In genomic region chr11:9756461-9756860, GRCh38 we compare ENCODE assay signal across 13 cellular contexts.
A peak's percentile ranks its signal among the peaks of the same experiment; 100 is the strongest.
DNase-seq lines count a peak whose midpoint lies in the region; ATAC-seq and TF ChIP-seq lines count a peak whose summit lies in the region.
"Had no signal": no experiment of that assay in that cellular context is flagged by ENCODE, and none has a peak within 500 bp of the region (broad histone marks: within the 10 kb centered on the region; RNA-seq: fewer than 3 reads in every experiment).

No MANE protein-coding gene starts in this region.

- no peaks in the 10 kb centered on the region for H3K9me3 Mint-ChIP-seq in activated CD4-positive, alpha-beta T cell treated with anti-CD3 and anti-CD28 coated beads, Interleukin-2, amount 10 ng/mL, durations not matched to agents 24 days and 14 days
- H3K9me3 Mint-ChIP-seq in naive B cell = no peaks in the 10 kb centered on the region
- H3K9me3 Mint-ChIP-seq: activated naive CD4-positive, alpha-beta T cell treated with anti-CD3 and anti-CD28 coated beads for 36 hours had no signal

- no peak for DNase-seq in activated CD4-positive, alpha-beta T cell treated with anti-CD3 and anti-CD28 coated beads, Interleukin-2, amount 10 ng/mL, durations not matched to agents 24 days and 14 days
- DNase-seq in activated CD4-positive, alpha-beta T cell treated with anti-CD3 and anti-CD28 coated beads for 1 hour = no peak
- DNase-seq in breast epithelium (ENCODE audit: low spot score in 2 of 2) = no peak
- no peak for DNase-seq in naive B cell
- DNase-seq in vagina (ENCODE audit: extremely low spot score in 2 of 2) = no peak
- no peak for DNase-seq in stimulated activated CD4-positive, alpha-beta T cell treated with anti-CD3 and anti-CD28 coated beads, Interleukin-2, amount 100 ng/mL, for 24 hours
- no peak for DNase-seq in stimulated activated CD4-positive, alpha-beta T cell treated with anti-CD3 and anti-CD28 coated beads, Interleukin-15, amount 100 ng/mL, for 24 hours
- DNase-seq: activated CD8-positive, alpha-beta memory T cell treated with anti-CD3 and anti-CD28 coated beads, Interleukin-2, amount 10 ng/mL, durations not matched to agents 7 days and 5 days; activated naive CD4-positive, alpha-beta T cell treated with anti-CD3 and anti-CD28 coated beads for 36 hours; GM23248; NCI-H1092 treated with DMSO at 0.1 percent for 48 hours; transverse colon had no signal

- ATAC-seq in naive B cell (ENCODE audit: low read depth in 2 of 2) (peak; percentile 15 to 17), GM21528 (IDR thresholded peaks at IDR 0.05; ENCODE audit: low FRiP score, unreplicated experiment) (no peak)
- ATAC-seq: activated CD8-positive, alpha-beta memory T cell treated with anti-CD3 and anti-CD28 coated beads, Interleukin-2, amount 10 ng/mL, durations not matched to agents 7 days and 5 days had no signal

- H3K27me3 ChIP-seq in breast epithelium = no peaks in the 10 kb centered on the region
- no peaks in the 10 kb centered on the region for H3K27me3 ChIP-seq in vagina
- H3K27me3 ChIP-seq: transverse colon had no signal

- no peaks in the 10 kb centered on the region for H3K36me3 ChIP-seq in breast epithelium
- peaks cover 0 to 3% of the 10 kb centered on the region in 2 donors for H3K36me3 ChIP-seq in vagina

- TF ChIP-seq CTCF in breast epithelium (IDR thresholded peaks at IDR 0.05) = no peak
- no peak for TF ChIP-seq CTCF in vagina (IDR thresholded peaks at IDR 0.05)

- peaks cover 0 to 22% of the 10 kb centered on the region in 2 donors for H3K4me1 ChIP-seq in breast epithelium
- peaks cover 72% of the 10 kb centered on the region for H3K4me1 ChIP-seq in vagina

- H3K27me3 Mint-ChIP-seq in activated CD4-positive, alpha-beta T cell treated with anti-CD3 and anti-CD28 coated beads, Interleukin-2, amount 10 ng/mL, durations not matched to agents 24 days and 14 days = peaks cover 2% of the 10 kb centered on the region
- no peaks in the 10 kb centered on the region for H3K27me3 Mint-ChIP-seq in naive B cell
- H3K27me3 Mint-ChIP-seq: activated CD8-positive, alpha-beta memory T cell treated with anti-CD3 and anti-CD28 coated beads, Interleukin-2, amount 10 ng/mL, durations not matched to agents 7 days and 5 days had no signal

- no peaks in the 10 kb centered on the region for H3K36me3 Mint-ChIP-seq in activated CD4-positive, alpha-beta T cell treated with anti-CD3 and anti-CD28 coated beads, Interleukin-2, amount 10 ng/mL, durations not matched to agents 24 days and 14 days (ENCODE audit: low read depth)
- H3K36me3 Mint-ChIP-seq in naive B cell = no peaks in the 10 kb centered on the region
- H3K36me3 Mint-ChIP-seq: activated CD8-positive, alpha-beta memory T cell treated with anti-CD3 and anti-CD28 coated beads, Interleukin-2, amount 10 ng/mL, durations not matched to agents 7 days and 5 days had no signal

- peak overlapping the region; percentile 12 for H3K27ac Mint-ChIP-seq in activated CD4-positive, alpha-beta T cell treated with anti-CD3 and anti-CD28 coated beads, Interleukin-2, amount 10 ng/mL, durations not matched to agents 24 days and 14 days
- H3K27ac Mint-ChIP-seq in naive B cell = peak overlapping the region; percentile 95 to 99 (median 98)
- H3K27ac Mint-ChIP-seq: activated CD8-positive, alpha-beta memory T cell treated with anti-CD3 and anti-CD28 coated beads, Interleukin-2, amount 10 ng/mL, durations not matched to agents 7 days and 5 days; activated naive CD4-positive, alpha-beta T cell treated with anti-CD3 and anti-CD28 coated beads for 36 hours had no signal

- H3K27ac ChIP-seq in breast epithelium (peak overlapping the region; percentile 59 to 76), vagina (peak overlapping the region; percentile 80)

- no peak for TF ChIP-seq POLR2A in breast epithelium (IDR thresholded peaks at IDR 0.05)
- no peak for TF ChIP-seq POLR2A in vagina (IDR thresholded peaks at IDR 0.05)

- H3K4me3 ChIP-seq in breast epithelium (no peak overlapping the region), vagina (no peak overlapping the region)
- H3K4me3 ChIP-seq: GM23248, transverse colon had no signal

- intact Hi-C loops in activated CD4-positive, alpha-beta T cell treated with anti-CD3 and anti-CD28 coated beads, Interleukin-2, amount 10 ng/mL, durations not matched to agents 24 days and 14 days (cut with micrococcal nuclease) = loop anchor here (5.0 to 10.0 kb wide), 4 partner anchors 321 to 1072 kb away; partner anchors contain the start of genes AMPD3, RPL27A and TRIM66
- intact Hi-C loops in breast epithelium (cut with DNase I; ENCODE audit: low total_unique reads) (loop anchor here (5.0 kb wide), 1 partner anchor 551 kb away; the partner anchor contains the start of gene ADM), vagina (cut with DNase I) (loop anchor here (5.0 to 10.0 kb wide), 3 partner anchors 142 to 551 kb away; partner anchors contain the start of gene ADM)

- peaks cover 52% of the 10 kb centered on the region for H3K4me1 Mint-ChIP-seq in activated CD4-positive, alpha-beta T cell treated with anti-CD3 and anti-CD28 coated beads, Interleukin-2, amount 10 ng/mL, durations not matched to agents 24 days and 14 days
- peaks cover 56 to 73% (median 68%) of the 10 kb centered on the region in 3 donors for H3K4me1 Mint-ChIP-seq in naive B cell

- H3K4me3 Mint-ChIP-seq in activated CD4-positive, alpha-beta T cell treated with anti-CD3 and anti-CD28 coated beads, Interleukin-2, amount 10 ng/mL, durations not matched to agents 24 days and 14 days = no peak overlapping the region
- peak overlapping the region; percentile 15 to 94 (median 88) for H3K4me3 Mint-ChIP-seq in naive B cell
- H3K4me3 Mint-ChIP-seq: activated CD8-positive, alpha-beta memory T cell treated with anti-CD3 and anti-CD28 coated beads, Interleukin-2, amount 10 ng/mL, durations not matched to agents 7 days and 5 days; activated naive CD4-positive, alpha-beta T cell treated with anti-CD3 and anti-CD28 coated beads for 36 hours had no signal

- H3K9me3 ChIP-seq in breast epithelium = no peaks in the 10 kb centered on the region
- no peaks in the 10 kb centered on the region for H3K9me3 ChIP-seq in vagina
- H3K9me3 ChIP-seq: transverse colon had no signal
